In genomic region chrX:96763608-96764007, GRCh38 we compare ENCODE assay signal across 16 cellular contexts.
DNase-seq lines count a peak whose midpoint lies in the region; ATAC-seq and TF ChIP-seq lines count a peak whose summit lies in the region.
"Had no signal": no experiment of that assay in that cellular context is flagged by ENCODE, and none has a peak within 500 bp of the region (broad histone marks: within the 10 kb centered on the region; RNA-seq: fewer than 3 reads in every experiment).

No MANE protein-coding gene starts in this region.

- ATAC-seq in SK-N-SH treated with all-trans-retinoic acid at 6 μM for 48 hours: no peak
- ATAC-seq in left lung: peak; percentile 62
- ATAC-seq: T-cell had no signal

- no peaks in the 10 kb centered on the region for H3K79me2 ChIP-seq in SK-N-SH (ENCODE audit: insufficient read depth)

- 40% methylated on average over 4 of the region's 4 CpGs for WGBS in SK-N-SH (ENCODE audit: low lambda C conversion rate)
- 73 to 95% (median 88%) methylated on average over 4 of the region's 4 CpGs for WGBS in spleen, 5 donors

- CTCF ChIA-PET in SK-N-SH (lab: Yijun Ruan, JAX): no interaction called here

- H3F3A ChIP-seq in SK-N-SH (replicated peaks; ENCODE audit: insufficient read depth): no peaks in the 10 kb centered on the region

- no peaks in the 10 kb centered on the region for H3K9me2 ChIP-seq in SK-N-SH

- H3K9me3 ChIP-seq in SK-N-SH (no peaks in the 10 kb centered on the region), left lung (no peaks in the 10 kb centered on the region), spleen (no peaks in the 10 kb centered on the region)
- H3K9me3 ChIP-seq: Caco-2 had no signal

- H3K27me3 ChIP-seq in SK-N-SH (ENCODE audit: insufficient read depth): no peaks in the 10 kb centered on the region
- no peaks in the 10 kb centered on the region for H3K27me3 ChIP-seq in left lung
- no peaks in the 10 kb centered on the region for H3K27me3 ChIP-seq in spleen (replicated peaks in 1 of 7)

- no peak for TF ChIP-seq POLR2A in spleen (IDR thresholded peaks at IDR 0.05)

- no peak overlapping the region for H2AFZ ChIP-seq in SK-N-SH (ENCODE audit: low read depth)
- H2AFZ ChIP-seq: GM23248 had no signal

- H3K4me3 ChIP-seq in SK-N-SH (ENCODE audit: low read depth in 2 of 2, low read length in 1 of 2) (no peak overlapping the region), left lung (no peak overlapping the region), spleen (no peak overlapping the region)
- H3K4me3 ChIP-seq: GM23248 had no signal

- no peaks in the 10 kb centered on the region for H4K20me1 ChIP-seq in SK-N-SH (ENCODE audit: insufficient read depth)

- no peak overlapping the region for H3K9ac ChIP-seq in SK-N-SH
- H3K9ac ChIP-seq: GM23248 had no signal

- no peaks in the 10 kb centered on the region for H3K36me3 ChIP-seq in SK-N-SH (replicated peaks in 1 of 2; ENCODE audit: control insufficient read depth in 1 of 2, insufficient read depth in 2 of 2, low read length in 1 of 2)
- H3K36me3 ChIP-seq in left lung: no peaks in the 10 kb centered on the region
- H3K36me3 ChIP-seq in spleen: peaks cover 0 to 7% (median 0%) of the 10 kb centered on the region in 6 donors

- H3K4me2 ChIP-seq in SK-N-SH: no peak overlapping the region

- POLR2A ChIA-PET in SK-N-SH (lab: Yijun Ruan, JAX): no interaction called here

- intact Hi-C loops in left lung (cut with DNase I): no loop called here
- intact Hi-C loops in spleen (cut with DNase I; ENCODE audit: low total_unique reads): no loop called here

- TF ChIP-seq RAD21 in SK-N-SH (IDR thresholded peaks at IDR 0.05; ENCODE audit: low read length): no peak

- H3K27ac ChIP-seq in SK-N-SH (ENCODE audit: low read depth in 2 of 2, low read length in 1 of 2): no peak overlapping the region; a peak in 1 of 4 replicates
- no peak overlapping the region for H3K27ac ChIP-seq in left lung
- no peak overlapping the region for H3K27ac ChIP-seq in spleen
- H3K27ac ChIP-seq: GM23248 had no signal

- peak; percentile 4 for DNase-seq in SK-N-SH
- DNase-seq in NCI-H1930 (lab: John Stamatoyannopoulos, UW): peak; percentile 31 to 53
- no peak for DNase-seq in left lung
- no peak for DNase-seq in stimulated activated naive CD4-positive, alpha-beta T cell (lab: John Stamatoyannopoulos, UW)
- DNase-seq in ACHN: no peak
- no peak for DNase-seq in spleen
- DNase-seq: Caco-2, DMS79, GM23248, KBM-7, NCI-H1694, NCI-H2171, NCI-H446 treated with DMSO at 0.1 percent for 48 hours, NCI-H748 treated with DMSO at 0.1 percent for 48 hours, T-cell had no signal

- in situ Hi-C loops in ACHN (cut with HindIII; ENCODE audit: low pct_ligation_motif_present, low pct_unique_long_range_greater_than_20kb, low sequenced_read_pairs): no loop called here

- no peak for TF ChIP-seq CTCF in SK-N-SH (IDR thresholded peaks at IDR 0.05)
- TF ChIP-seq CTCF in left lung (IDR thresholded peaks at IDR 0.05): no peak
- TF ChIP-seq CTCF in spleen (IDR thresholded peaks at IDR 0.05 in 8 of 11, conservative IDR thresholded peaks at IDR 0.05 in 3 of 11): no peak

- TF ChIP-seq EP300 in SK-N-SH (IDR thresholded peaks at IDR 0.05; ENCODE audit: borderline replicate concordance in 1 of 2, low read depth in 1 of 2, low read length in 1 of 2): no peak

- H3K4me1 ChIP-seq in SK-N-SH (ENCODE audit: control insufficient read depth in 1 of 2, insufficient read depth in 2 of 2, low read depth in 1 of 2, low read length in 1 of 2) (no peaks in the 10 kb centered on the region; a peak in 1 of 4 replicates), left lung (no peaks in the 10 kb centered on the region), spleen (peaks cover 0 to 4% (median 0%) of the 10 kb centered on the region in 6 donors)
- H3K4me1 ChIP-seq: Caco-2 had no signal

TF ChIP-seq in SK-N-SH, 30 proteins besides CTCF, POLR2A, EP300 and RAD21:
- TF ChIP-seq YY1 (IDR thresholded peaks at IDR 0.05; ENCODE audit: low read depth) (no peak), GATA2 (CRISPR knock-in tag; IDR thresholded peaks at IDR 0.05) (peak; percentile 22; the same call in 1 of the 2 replicates)
- TF ChIP-seq, protein P1, sequence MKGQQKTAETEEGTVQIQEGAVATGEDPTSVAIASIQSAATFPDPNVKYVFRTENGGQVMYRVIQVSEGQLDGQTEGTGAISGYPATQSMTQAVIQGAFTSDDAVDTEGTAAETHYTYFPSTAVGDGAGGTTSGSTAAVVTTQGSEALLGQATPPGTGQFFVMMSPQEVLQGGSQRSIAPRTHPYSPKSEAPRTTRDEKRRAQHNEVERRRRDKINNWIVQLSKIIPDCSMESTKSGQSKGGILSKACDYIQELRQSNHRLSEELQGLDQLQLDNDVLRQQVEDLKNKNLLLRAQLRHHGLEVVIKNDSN (IDR thresholded peaks at IDR 0.05; ENCODE audit: borderline replicate concordance, low read depth): no peak

TF ChIP-seq in SK-N-SH treated with all-trans-retinoic acid at 6 μM for 48 hours, 23 proteins besides CTCF, POLR2A, EP300 and RAD21:
- TF ChIP-seq, protein P2, sequence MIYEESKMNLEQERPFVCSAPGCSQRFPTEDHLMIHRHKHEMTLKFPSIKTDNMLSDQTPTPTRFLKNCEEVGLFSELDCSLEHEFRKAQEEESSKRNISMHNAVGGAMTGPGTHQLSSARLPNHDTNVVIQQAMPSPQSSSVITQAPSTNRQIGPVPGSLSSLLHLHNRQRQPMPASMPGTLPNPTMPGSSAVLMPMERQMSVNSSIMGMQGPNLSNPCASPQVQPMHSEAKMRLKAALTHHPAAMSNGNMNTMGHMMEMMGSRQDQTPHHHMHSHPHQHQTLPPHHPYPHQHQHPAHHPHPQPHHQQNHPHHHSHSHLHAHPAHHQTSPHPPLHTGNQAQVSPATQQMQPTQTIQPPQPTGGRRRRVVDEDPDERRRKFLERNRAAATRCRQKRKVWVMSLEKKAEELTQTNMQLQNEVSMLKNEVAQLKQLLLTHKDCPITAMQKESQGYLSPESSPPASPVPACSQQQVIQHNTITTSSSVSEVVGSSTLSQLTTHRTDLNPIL (CRISPR knock-in tag; IDR thresholded peaks at IDR 0.05; ENCODE audit: low read depth): no peak
- TF ChIP-seq TCF4 (CRISPR knock-in tag; IDR thresholded peaks at IDR 0.05; ENCODE audit: borderline replicate concordance): no peak

Comparison
In these comparisons a context has a peak if more than half of its experiments do, and no peak if none do; other contexts are left out.
1. DNase-seq: peak in SK-N-SH (single experiment) and NCI-H1930 (2 of 2); none in left lung (0 of 2), stimulated activated naive CD4-positive, alpha-beta T cell (0 of 6), ACHN (single experiment) and spleen (single experiment).